In the genomic region with DNA sequence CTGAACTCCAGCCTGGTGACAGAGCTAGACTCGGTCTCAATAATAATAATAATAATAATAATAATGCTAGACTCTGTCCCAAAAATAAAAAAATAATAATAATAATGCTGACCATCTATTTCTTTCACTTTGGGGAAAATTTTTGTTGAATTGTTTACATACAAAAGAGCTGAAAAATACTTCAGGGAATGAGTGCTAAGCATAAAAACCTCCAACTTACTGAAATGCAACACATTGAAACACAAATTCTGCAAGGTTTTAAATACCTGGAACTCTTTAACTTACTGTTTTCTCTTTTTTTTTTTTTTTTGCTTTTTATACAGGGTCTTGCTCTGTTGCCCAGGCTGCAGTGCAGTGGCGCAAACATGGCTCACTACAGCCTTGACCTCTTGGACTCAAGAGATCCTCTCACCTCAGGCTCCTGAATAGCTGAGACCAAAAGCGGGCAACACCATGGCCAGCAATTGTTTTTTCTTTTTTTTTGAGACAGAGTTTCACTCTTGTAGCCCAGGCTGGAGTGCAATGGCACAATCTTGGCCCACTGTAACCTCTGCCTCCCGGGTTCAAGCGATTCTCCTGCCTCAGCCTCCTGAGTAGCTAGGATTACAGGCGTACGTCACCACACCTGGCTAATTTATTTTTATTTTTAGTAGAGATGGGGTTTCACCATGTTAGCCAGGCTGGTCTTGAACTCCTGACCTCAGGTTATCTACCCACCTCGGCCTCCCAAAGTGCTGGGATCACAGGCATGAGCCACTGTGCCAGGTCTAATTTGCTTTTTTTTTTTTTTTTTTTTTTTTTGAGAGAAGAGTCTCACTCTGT, we compare ENCODE assay signal across 2 cellular contexts.
TF ChIP-seq lines count a peak whose summit lies in the region.

No MANE protein-coding gene starts in this region.

TF ChIP-seq in HCT116, 20 proteins besides CTCF, POLR2A, EP300 and RAD21:
- 0 out of 2 replicates have a peak, but pooled peaks have one; percentile 14 for TF ChIP-seq POLR2AphosphoS5 (IDR thresholded peaks at IDR 0.05; ENCODE audit: low read depth, low read length)

TF ChIP-seq in SK-N-SH, 30 proteins besides CTCF, POLR2A, EP300 and RAD21:
- TF ChIP-seq POLR2AphosphoS5 (IDR thresholded peaks at IDR 0.05; ENCODE audit: low read depth, low read length) = 0 out of 2 replicates have a peak, but pooled peaks have one; percentile 19
